In the genomic region with DNA sequence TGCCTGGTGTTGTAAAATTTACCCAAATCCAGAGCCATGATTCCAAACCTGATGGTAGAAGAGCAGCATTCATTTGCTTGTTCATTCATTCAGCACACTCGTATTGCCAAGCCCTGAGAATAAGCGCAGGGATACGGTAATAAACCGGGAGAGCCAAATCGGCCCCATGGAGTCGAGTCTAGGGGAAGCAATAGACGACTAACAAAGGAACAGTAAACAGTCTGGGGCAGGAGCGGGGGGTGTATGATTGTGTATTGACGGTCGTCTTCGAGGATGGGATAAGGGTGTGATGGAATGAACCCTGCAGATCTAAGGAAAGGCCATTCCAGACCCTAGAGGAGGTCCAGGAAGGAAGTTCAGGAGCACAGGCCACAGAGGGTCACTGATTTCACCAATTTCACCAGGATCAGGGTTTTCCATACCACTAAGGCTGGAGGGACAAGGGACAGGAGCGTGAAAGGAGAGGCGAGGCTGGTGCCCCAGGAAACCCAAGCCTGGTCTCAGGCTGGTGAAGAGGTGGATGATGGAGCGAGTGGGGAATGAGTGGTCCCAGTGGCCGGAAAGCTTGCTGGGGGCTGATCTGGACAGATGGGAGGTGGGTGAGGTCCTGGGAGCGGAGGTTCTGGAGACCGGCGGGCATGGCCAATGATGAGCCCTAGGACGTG, we compare ENCODE assay signal across 12 cellular contexts.
"Had no signal": no experiment of that assay in that cellular context is flagged by ENCODE, and none has a peak within 500 bp of the region (broad histone marks: within the 10 kb centered on the region; RNA-seq: fewer than 3 reads in every experiment).

No MANE protein-coding gene starts in this region.

- H3K4me3 Mint-ChIP-seq: activated naive CD4-positive, alpha-beta T cell treated with anti-CD3 and anti-CD28 coated beads, Interleukin-2, amount 10 ng/mL, durations not matched to agents 7 days and 5 days; central memory CD8-positive, alpha-beta T cell; effector memory CD8-positive, alpha-beta T cell had no signal

- H3K4me1 Mint-ChIP-seq: central memory CD8-positive, alpha-beta T cell had no signal

- H3K9me3 Mint-ChIP-seq: activated naive CD4-positive, alpha-beta T cell treated with anti-CD3 and anti-CD28 coated beads, Interleukin-2, amount 10 ng/mL, durations not matched to agents 7 days and 5 days; central memory CD8-positive, alpha-beta T cell; effector memory CD8-positive, alpha-beta T cell had no signal

- DNase-seq: activated CD4-positive, alpha-beta T cell treated with anti-CD3 and anti-CD28 coated beads, Interleukin-2, amount 50 U/mL, for 4 hours; activated naive CD4-positive, alpha-beta T cell treated with anti-CD3 and anti-CD28 coated beads, Interleukin-2, amount 10 ng/mL, durations not matched to agents 7 days and 5 days; cortex of kidney; effector memory CD8-positive, alpha-beta T cell; hippocampal formation; midbrain; stimulated activated CD4-positive, alpha-beta T cell treated with anti-CD3 and anti-CD28 coated beads, Interleukin-2, amount 100 ng/mL, for 24 hours; stimulated activated naive CD4-positive, alpha-beta T cell treated with Interleukin-2 at 50 U/mL for 16 hours; T-helper 2 cell had no signal

- H3K36me3 Mint-ChIP-seq: activated naive CD4-positive, alpha-beta T cell treated with anti-CD3 and anti-CD28 coated beads, Interleukin-2, amount 10 ng/mL, durations not matched to agents 7 days and 5 days had no signal

- H3K27ac ChIP-seq: suprapubic skin had no signal

- H3K36me3 ChIP-seq: suprapubic skin had no signal

- H3K27ac Mint-ChIP-seq: activated naive CD4-positive, alpha-beta T cell treated with anti-CD3 and anti-CD28 coated beads, Interleukin-2, amount 10 ng/mL, durations not matched to agents 7 days and 5 days; progenitor cell of endocrine pancreas had no signal
